In genomic region chr3:29511701-29512100, GRCh38 we compare ENCODE assay signal across 20 cellular contexts.
DNase-seq lines count a peak whose midpoint lies in the region; ATAC-seq and TF ChIP-seq lines count a peak whose summit lies in the region.
"Had no signal": no experiment of that assay in that cellular context is flagged by ENCODE, and none has a peak within 500 bp of the region (broad histone marks: within the 10 kb centered on the region; RNA-seq: fewer than 3 reads in every experiment).

No MANE protein-coding gene starts in this region.

- H3K36me3 ChIP-seq in left ventricle myocardium inferior: no peaks in the 10 kb centered on the region
- no peaks in the 10 kb centered on the region for H3K36me3 ChIP-seq in SK-N-MC (ENCODE audit: insufficient read depth, low read length)

- ATAC-seq in Right ventricle myocardium superior (ENCODE audit: poor library complexity): no peak
- ATAC-seq: HCT116 had no signal

- DNase-seq in left ventricle myocardium inferior (no peak), Right ventricle myocardium superior (no peak), SK-N-MC (ENCODE audit: low read depth, low spot score) (no peak), fibroblast of peridontal ligament (ENCODE audit: extremely low read depth) (peak; percentile 63), NCI-H1092 treated with DMSO at 0.1 percent for 48 hours (lab: John Stamatoyannopoulos, UW) (no peak), A172 (ENCODE audit: low spot score) (no peak), amniotic stem cell (lab: John Stamatoyannopoulos, UW) (no peak), head of caudate nucleus (no peak)
- DNase-seq: 8988T; AML-193; CD4-positive, alpha-beta T cell; DMS153; DMS79; GDM1; GOT3; H7; HFFc6 had no signal

- H3K27ac ChIP-seq in left ventricle myocardium inferior (replicated peaks): peak overlapping the region; percentile 2
- H3K27ac ChIP-seq in SK-N-MC: peak overlapping the region; percentile 90
- H3K27ac ChIP-seq: C4-2B, HL-60 had no signal

- H3K9ac ChIP-seq in SK-N-MC (ENCODE audit: insufficient read length): no peak overlapping the region

- H3K4me3 ChIP-seq in left ventricle myocardium inferior (no peak overlapping the region), SK-N-MC (peak overlapping the region; percentile 33; the same call in 1 of the 2 replicates)

- TF ChIP-seq CTCF in left ventricle myocardium inferior (IDR thresholded peaks at IDR 0.05; ENCODE audit: borderline replicate concordance): no peak

- intact Hi-C loops in left ventricle myocardium inferior (cut with micrococcal nuclease) (loop anchor here (10.0 kb wide), 1 partner anchor 227 kb away; the partner anchor contains the start of gene RBMS3), Right ventricle myocardium superior (cut with DNase I) (no loop called here), head of caudate nucleus (cut with DNase I) (no loop called here)

- H3K9me3 ChIP-seq in left ventricle myocardium inferior (replicated peaks) (no peaks in the 10 kb centered on the region), SK-N-MC (ENCODE audit: low read depth, low read length) (no peaks in the 10 kb centered on the region)

- H3K27me3 ChIP-seq in left ventricle myocardium inferior (ENCODE audit: low read depth): no peaks in the 10 kb centered on the region

- peaks cover 48% of the 10 kb centered on the region for H3K4me1 ChIP-seq in left ventricle myocardium inferior
